15 cellular contexts compared by ENCODE assay signal in the genomic region with DNA sequence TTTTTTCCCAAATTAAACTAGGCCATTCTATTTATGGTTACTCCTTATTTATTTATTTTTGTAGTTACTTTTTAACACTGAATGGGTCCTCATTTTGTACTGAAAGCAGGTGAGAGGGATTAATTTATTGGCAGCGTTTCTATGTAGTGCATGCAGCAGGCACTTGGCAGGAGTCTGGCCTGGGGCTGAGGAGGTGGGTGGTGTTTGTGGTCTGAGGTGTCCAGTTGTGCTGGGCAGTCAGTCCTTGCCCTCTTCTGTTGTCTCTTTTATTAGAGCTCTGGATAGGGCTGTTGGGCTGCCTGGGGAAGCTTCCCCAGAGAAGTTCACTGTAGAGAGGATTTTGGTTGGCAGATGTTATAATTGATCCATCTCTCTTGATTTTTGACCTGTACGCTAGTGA. TPM values are rescaled to one million over a fixed set of nuclear protein-coding genes. Genes with fewer than 3 reads are reported as not detected.
DNase-seq lines count a peak whose midpoint lies in the region; ATAC-seq and TF ChIP-seq lines count a peak whose summit lies in the region.
"Had no signal": no experiment of that assay in that cellular context is flagged by ENCODE, and none has a peak within 500 bp of the region (broad histone marks: within the 10 kb centered on the region; RNA-seq: fewer than 3 reads in every experiment).

No MANE protein-coding gene starts in this region.

- TF ChIP-seq CTCF in astrocyte of the spinal cord (IDR thresholded peaks at IDR 0.05; ENCODE audit: low read depth, low read length) (no peak), vagina (IDR thresholded peaks at IDR 0.05) (no peak)
- no peak for TF ChIP-seq CTCF in activated CD8-positive, alpha-beta T cell treated with anti-CD3 and anti-CD28 coated beads for 36 hours (IDR thresholded peaks at IDR 0.05)

- DNase-seq in left cardiac atrium (peak; percentile 39), Right ventricle myocardium superior (no peak), astrocyte of the spinal cord (ENCODE audit: low read depth, low spot score) (peak; percentile 16), midbrain (lab: John Stamatoyannopoulos, UW) (peak; percentile 27), vagina (ENCODE audit: extremely low spot score in 2 of 2) (no peak)
- no peak for DNase-seq in activated CD8-positive, alpha-beta T cell treated with anti-CD3 and anti-CD28 coated beads for 36 hours
- DNase-seq in activated naive CD4-positive, alpha-beta T cell (lab: John Stamatoyannopoulos, UW), result no peak
- no peak for DNase-seq in activated effector memory CD4-positive, alpha-beta T cell treated with anti-CD3 and anti-CD28 coated beads, Interleukin-2, amount 50 U/mL, for 16 hours
- DNase-seq: activated CD4-positive, alpha-beta T cell treated with anti-CD3 and anti-CD28 coated beads for 48 hours; activated effector memory CD4-positive, alpha-beta T cell treated with Interleukin-2 at 50 U/mL for 16 hours; DMS79 treated with DMSO at 0.1 percent for 48 hours; H7; NCI-H774; T-cell had no signal

- peaks cover 55% of the 10 kb centered on the region for H3K4me1 ChIP-seq in vagina

- in situ Hi-C loops in astrocyte of the spinal cord (cut with HindIII; ENCODE audit: low sequenced_read_pairs), result no loop called here

- intact Hi-C loops in left cardiac atrium (cut with DNase I), result no loop called here
- intact Hi-C loops in Right ventricle myocardium superior (cut with DNase I), result no loop called here
- intact Hi-C loops in vagina (cut with DNase I), result no loop called here
- intact Hi-C loops in activated CD8-positive, alpha-beta T cell treated with anti-CD3 and anti-CD28 coated beads for 36 hours (cut with micrococcal nuclease), result no loop called here

- peak overlapping the region; percentile 42 for H3K27ac ChIP-seq in vagina

- peaks cover 45% of the 10 kb centered on the region for H3K4me1 Mint-ChIP-seq in activated CD8-positive, alpha-beta T cell treated with anti-CD3 and anti-CD28 coated beads for 36 hours (ENCODE audit: low read depth)

- no peak overlapping the region for H3K27ac Mint-ChIP-seq in activated CD8-positive, alpha-beta T cell treated with anti-CD3 and anti-CD28 coated beads for 36 hours
- H3K27ac Mint-ChIP-seq: T-cell had no signal

- no peaks in the 10 kb centered on the region for H3K27me3 ChIP-seq in vagina

- no peak overlapping the region for H3K4me3 Mint-ChIP-seq in activated CD8-positive, alpha-beta T cell treated with anti-CD3 and anti-CD28 coated beads for 36 hours
- H3K4me3 Mint-ChIP-seq: neural crest cell, T-cell had no signal

- no peaks in the 10 kb centered on the region for H3K27me3 Mint-ChIP-seq in activated CD8-positive, alpha-beta T cell treated with anti-CD3 and anti-CD28 coated beads for 36 hours
- H3K27me3 Mint-ChIP-seq: T-cell had no signal

- no peaks in the 10 kb centered on the region for H3K9me3 Mint-ChIP-seq in activated CD8-positive, alpha-beta T cell treated with anti-CD3 and anti-CD28 coated beads for 36 hours
- H3K9me3 Mint-ChIP-seq: neural crest cell, T-cell had no signal

- POLR2A ChIA-PET in activated CD8-positive, alpha-beta T cell treated with anti-CD3 and anti-CD28 coated beads for 36 hours (lab: Charles Lee), result no interaction called here

- CTCF ChIA-PET in activated CD8-positive, alpha-beta T cell treated with anti-CD3 and anti-CD28 coated beads for 36 hours (lab: Charles Lee), result interaction anchor here (0.7 kb wide), 1 partner anchor 13 kb away, joined by 3 read pairs; a partner anchor contains a TSS

- peaks cover 0 to 7% of the 10 kb centered on the region in 2 donors for H3K36me3 ChIP-seq in vagina

- H3K4me3 ChIP-seq in astrocyte of the spinal cord (ENCODE audit: low read depth, low read length), result no peak overlapping the region
- H3K4me3 ChIP-seq in vagina, result no peak overlapping the region

- peaks cover 22% of the 10 kb centered on the region for H3K36me3 Mint-ChIP-seq in activated CD8-positive, alpha-beta T cell treated with anti-CD3 and anti-CD28 coated beads for 36 hours (ENCODE audit: low read depth)

- ATAC-seq in left cardiac atrium (peak; percentile 43 to 80), Right ventricle myocardium superior (ENCODE audit: poor library complexity) (no peak)
- no peak for ATAC-seq in activated CD8-positive, alpha-beta T cell treated with anti-CD3 and anti-CD28 coated beads for 36 hours
- ATAC-seq: T-cell had no signal

- TF ChIP-seq POLR2A in vagina (IDR thresholded peaks at IDR 0.05), result no peak

- no peaks in the 10 kb centered on the region for H3K9me3 ChIP-seq in vagina

RNA-seq across cellular contexts. Expression of a gene that starts 12.7 kb away (rescaled TPM):
- total RNA-seq in left cardiac atrium, result 10 to 100 TPM; 71.6 to 82.2 TPM
- 63.9 TPM for total RNA-seq in Right ventricle myocardium superior
- total RNA-seq in vagina, result 40.5 TPM
- 10 to 100 TPM; 79.7 to 91.6 TPM for total RNA-seq in activated CD8-positive, alpha-beta T cell treated with anti-CD3 and anti-CD28 coated beads for 36 hours

Comparison
In these comparisons a context has a peak if more than half of its experiments do, and no peak if none do; other contexts are left out.
1. ATAC-seq: peak in left cardiac atrium (2 of 2); none in Right ventricle myocardium superior (single experiment) and activated CD8-positive, alpha-beta T cell treated with anti-CD3 and anti-CD28 coated beads for 36 hours (single experiment).
2. DNase-seq: peak in left cardiac atrium (single experiment), astrocyte of the spinal cord (single experiment) and midbrain (single experiment); none in Right ventricle myocardium superior (single experiment), vagina (0 of 2), activated CD8-positive, alpha-beta T cell treated with anti-CD3 and anti-CD28 coated beads for 36 hours (single experiment), activated naive CD4-positive, alpha-beta T cell (0 of 4) and activated effector memory CD4-positive, alpha-beta T cell treated with anti-CD3 and anti-CD28 coated beads, Interleukin-2, amount 50 U/mL, for 16 hours (single experiment).